9 cellular contexts compared by ENCODE assay signal in the genomic region with DNA sequence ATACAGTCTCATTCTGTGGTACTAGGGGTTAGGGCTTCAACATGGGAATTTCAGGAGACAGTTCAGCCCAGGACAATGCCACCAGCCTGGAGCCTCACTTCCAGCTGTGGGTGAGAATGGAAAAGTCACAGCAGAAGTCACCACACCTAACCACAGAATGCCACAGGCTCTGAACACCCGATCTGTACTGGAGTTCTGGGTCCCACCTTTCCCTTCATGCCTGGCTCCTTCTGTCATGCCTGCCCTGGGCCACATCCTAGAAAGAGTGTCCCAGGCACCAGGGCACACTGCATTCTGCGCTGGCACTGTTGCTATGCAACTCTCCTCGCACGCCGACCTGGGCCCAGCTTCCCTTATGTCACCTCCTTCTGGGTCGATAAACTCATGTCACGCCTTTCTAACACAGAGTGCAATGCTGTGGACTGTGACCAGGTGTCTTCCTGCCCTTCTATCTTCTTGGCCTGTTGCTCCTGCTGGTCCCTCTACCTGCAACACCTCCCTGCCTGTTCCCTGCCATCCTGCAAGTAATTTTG. TPM values are rescaled to one million over a fixed set of nuclear protein-coding genes. Genes with fewer than 3 reads are reported as not detected.
DNase-seq lines count a peak whose midpoint lies in the region; ATAC-seq and TF ChIP-seq lines count a peak whose summit lies in the region.
"Had no signal": no experiment of that assay in that cellular context is flagged by ENCODE, and none has a peak within 500 bp of the region (broad histone marks: within the 10 kb centered on the region; RNA-seq: fewer than 3 reads in every experiment).

No MANE protein-coding gene starts in this region.

- peaks cover 85% of the 10 kb centered on the region for H3K4me1 Mint-ChIP-seq in activated T-cell treated with anti-CD3 and anti-CD28 coated beads, Interleukin-2, amount 50 U/mL, for 4 hours (ENCODE audit: low read depth)
- peaks cover 64 to 82% of the 10 kb centered on the region in 2 donors for H3K4me1 Mint-ChIP-seq in stimulated activated naive B cell treated with anti-CD40 and anti-IgM and Interleukin-4, amounts not matched to agents 10 μg/mL and 1 μg/mL and 100 μg/mL, for 72 hours

- peaks cover 6% of the 10 kb centered on the region for H3K36me3 Mint-ChIP-seq in activated T-cell treated with anti-CD3 and anti-CD28 coated beads, Interleukin-2, amount 50 U/mL, for 4 hours (ENCODE audit: insufficient read depth)
- H3K36me3 Mint-ChIP-seq in stimulated activated naive B cell treated with anti-CD40 and anti-IgM and Interleukin-4, amounts not matched to agents 10 μg/mL and 1 μg/mL and 100 μg/mL, for 72 hours = peaks cover 14 to 41% of the 10 kb centered on the region in 2 donors

- H3K27ac Mint-ChIP-seq in stimulated activated naive B cell treated with anti-CD40 and anti-IgM and Interleukin-4, amounts not matched to agents 10 μg/mL and 1 μg/mL and 100 μg/mL, for 72 hours = peak overlapping the region; percentile 92

- ATAC-seq in activated T-cell treated with anti-CD3 and anti-CD28 coated beads, Interleukin-2, amount 50 U/mL, for 4 hours = peak; percentile 33
- ATAC-seq in HG03442 (IDR thresholded peaks at IDR 0.05; ENCODE audit: unreplicated experiment) (peak; percentile 49), Right ventricle myocardium superior (ENCODE audit: poor library complexity) (peak; percentile 56), foreskin keratinocyte (no peak), HG02981 (IDR thresholded peaks at IDR 0.05; ENCODE audit: unreplicated experiment) (no peak)
- peak; percentile 79 to 81 for ATAC-seq in stimulated activated naive B cell treated with anti-CD40 and anti-IgM and Interleukin-4, amounts not matched to agents 10 μg/mL and 1 μg/mL and 100 μg/mL, for 72 hours (replicated peaks)

- no peak for DNase-seq in activated T-cell treated with anti-CD3 and anti-CD28 coated beads, Interleukin-2, amount 50 U/mL, for 4 hours
- no peak for DNase-seq in activated T-cell treated with anti-CD3 and anti-CD28 coated beads, Interleukin-2, amount 50 U/mL, for 48 hours
- peak; percentile 54 for DNase-seq in Right ventricle myocardium superior
- DNase-seq in stimulated activated naive B cell treated with anti-CD40 and anti-IgM and Interleukin-4, amounts not matched to agents 10 μg/mL and 1 μg/mL and 100 μg/mL, for 72 hours = peak; percentile 18
- no peak for DNase-seq in foreskin keratinocyte
- no peak for DNase-seq in NCI-H2107 (lab: John Stamatoyannopoulos, UW)
- DNase-seq: GOT3 had no signal

- no peaks in the 10 kb centered on the region for H3K4me1 ChIP-seq in foreskin keratinocyte

- no peaks in the 10 kb centered on the region for H3K27me3 ChIP-seq in foreskin keratinocyte

- H3K9me3 Mint-ChIP-seq in activated T-cell treated with anti-CD3 and anti-CD28 coated beads, Interleukin-2, amount 50 U/mL, for 4 hours = no peaks in the 10 kb centered on the region
- H3K9me3 Mint-ChIP-seq in stimulated activated naive B cell treated with anti-CD40 and anti-IgM and Interleukin-4, amounts not matched to agents 10 μg/mL and 1 μg/mL and 100 μg/mL, for 72 hours = no peaks in the 10 kb centered on the region

- TF ChIP-seq CTCF in foreskin keratinocyte (conservative IDR thresholded peaks at IDR 0.05) = no peak

- H3K4me3 Mint-ChIP-seq in activated T-cell treated with anti-CD3 and anti-CD28 coated beads, Interleukin-2, amount 50 U/mL, for 4 hours = no peak overlapping the region
- peak overlapping the region; percentile 63 to 66 for H3K4me3 Mint-ChIP-seq in stimulated activated naive B cell treated with anti-CD40 and anti-IgM and Interleukin-4, amounts not matched to agents 10 μg/mL and 1 μg/mL and 100 μg/mL, for 72 hours

- no peaks in the 10 kb centered on the region for H3K27me3 Mint-ChIP-seq in activated T-cell treated with anti-CD3 and anti-CD28 coated beads, Interleukin-2, amount 50 U/mL, for 4 hours (ENCODE audit: low read depth)
- H3K27me3 Mint-ChIP-seq in stimulated activated naive B cell treated with anti-CD40 and anti-IgM and Interleukin-4, amounts not matched to agents 10 μg/mL and 1 μg/mL and 100 μg/mL, for 72 hours = no peaks in the 10 kb centered on the region

- H3K27ac ChIP-seq in foreskin keratinocyte = no peak overlapping the region

- intact Hi-C loops in Right ventricle myocardium superior (cut with DNase I) = no loop called here

RNA-seq across cellular contexts. Expression of gene RCSD1, which starts 21.2 kb away (rescaled TPM):
- 10 to 100 TPM; 15.4 to 20.6 (median 17.5) TPM for total RNA-seq in activated T-cell treated with anti-CD3 and anti-CD28 coated beads, Interleukin-2, amount 50 U/mL, for 4 hours
- total RNA-seq in Right ventricle myocardium superior (42.9 TPM), foreskin keratinocyte (0.04 TPM in 1 of 2 replicates, not detected in the other)
- 0.02 and 0.03 TPM in 2 replicates for polyA plus RNA-seq in foreskin keratinocyte

Comparison
In these comparisons a context has a peak if more than half of its experiments do, and no peak if none do; other contexts are left out.
1. ATAC-seq: peak in activated T-cell treated with anti-CD3 and anti-CD28 coated beads, Interleukin-2, amount 50 U/mL, for 4 hours (2 of 2), HG03442 (single experiment), Right ventricle myocardium superior (single experiment) and stimulated activated naive B cell treated with anti-CD40 and anti-IgM and Interleukin-4, amounts not matched to agents 10 μg/mL and 1 μg/mL and 100 μg/mL, for 72 hours (2 of 2); none in foreskin keratinocyte (single experiment) and HG02981 (single experiment).
2. DNase-seq: peak in Right ventricle myocardium superior (single experiment) and stimulated activated naive B cell treated with anti-CD40 and anti-IgM and Interleukin-4, amounts not matched to agents 10 μg/mL and 1 μg/mL and 100 μg/mL, for 72 hours (single experiment); none in activated T-cell treated with anti-CD3 and anti-CD28 coated beads, Interleukin-2, amount 50 U/mL, for 4 hours (single experiment), activated T-cell treated with anti-CD3 and anti-CD28 coated beads, Interleukin-2, amount 50 U/mL, for 48 hours (0 of 2), foreskin keratinocyte (0 of 2) and NCI-H2107 (single experiment).
3. RNA of gene RCSD1, which starts 21.2 kb away (total RNA-seq): 42.9 TPM in Right ventricle myocardium superior (single experiment) and 15.4 to 20.6 TPM in activated T-cell treated with anti-CD3 and anti-CD28 coated beads, Interleukin-2, amount 50 U/mL, for 4 hours; 0.04 TPM in foreskin keratinocyte; every median in the first group is over 10 times any median in the second.